ENCODE assay signal across 1 cellular context in genomic region chr7:83751217-83751616, GRCh38.
TF ChIP-seq lines count a peak whose summit lies in the region.

No MANE protein-coding gene starts in this region.

TF ChIP-seq in WTC11, 78 proteins besides CTCF, POLR2A, EP300 and RAD21 (continued from another document):
- no peak for TF ChIP-seq E2F5 (CRISPR knock-in tag; IDR thresholded peaks at IDR 0.05)
